20 cellular contexts compared by ENCODE assay signal in the genomic region with DNA sequence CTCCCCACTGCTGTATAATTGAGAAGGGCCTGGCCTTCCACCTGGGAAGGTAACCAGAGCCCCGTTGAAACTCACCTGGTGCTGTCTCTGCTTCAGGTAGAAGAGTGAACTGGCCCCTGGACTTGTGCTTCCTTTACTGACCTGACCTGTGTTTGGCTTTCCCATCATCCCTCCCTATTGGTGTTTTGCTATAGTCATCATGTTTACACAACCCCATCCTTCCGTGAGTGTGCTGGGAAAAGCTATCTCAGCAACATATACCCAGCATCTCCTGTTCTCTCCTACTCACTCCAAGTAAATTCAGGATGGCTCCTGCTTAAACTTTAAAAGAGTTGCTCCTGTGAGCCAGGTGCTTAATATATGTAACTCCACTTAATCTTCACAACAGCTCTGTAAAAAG.
DNase-seq lines count a peak whose midpoint lies in the region; FAIRE-seq and TF ChIP-seq lines count a peak whose summit lies in the region.
"Had no signal": no experiment of that assay in that cellular context is flagged by ENCODE, and none has a peak within 500 bp of the region (broad histone marks: within the 10 kb centered on the region; RNA-seq: fewer than 3 reads in every experiment).

No MANE protein-coding gene starts in this region.

- H3K9me3 Mint-ChIP-seq in chondrocyte (ENCODE audit: low read depth): no peaks in the 10 kb centered on the region

- peaks cover 12 to 16% of the 10 kb centered on the region in 2 donors for H3K4me1 ChIP-seq in thyroid gland

- H3K4me3 Mint-ChIP-seq in chondrocyte (ENCODE audit: unreplicated experiment): no peak overlapping the region
- H3K4me3 Mint-ChIP-seq: CD4-positive, CD25-positive, alpha-beta regulatory T cell had no signal

- TF ChIP-seq POLR2A in thyroid gland (IDR thresholded peaks at IDR 0.05): no peak

- no peak overlapping the region for H3K4me3 ChIP-seq in thyroid gland (replicated peaks in 1 of 3)
- H3K4me3 ChIP-seq: MG63, SJSA1 had no signal

- no peaks in the 10 kb centered on the region for H3K36me3 ChIP-seq in thyroid gland
- H3K36me3 ChIP-seq: MG63, SJSA1 had no signal

- FAIRE-seq in islet of Langerhans (lab: Jason Lieb, UNC): peak; percentile 76
- FAIRE-seq: GM12891, H1 had no signal

- WGBS in thyroid gland, 2 donors: 94 to 95% methylated on average over 2 of the region's 2 CpGs

- no peak overlapping the region for H3K27ac ChIP-seq in thyroid gland
- H3K27ac ChIP-seq: SJSA1 had no signal

- no peaks in the 10 kb centered on the region for H3K27me3 ChIP-seq in thyroid gland
- H3K27me3 ChIP-seq: MG63, SJSA1 had no signal

- intact Hi-C loops in thyroid gland (cut with DNase I): loop anchor here (10.0 kb wide), 1 partner anchor 364 kb away; no protein-coding TSS in a partner anchor

- no peaks in the 10 kb centered on the region for H3K36me3 Mint-ChIP-seq in chondrocyte (ENCODE audit: low read depth)
- H3K36me3 Mint-ChIP-seq: CD4-positive, CD25-positive, alpha-beta regulatory T cell had no signal

- peaks cover 24% of the 10 kb centered on the region for H3K4me1 Mint-ChIP-seq in chondrocyte (ENCODE audit: low read depth)

- TF ChIP-seq CTCF in thyroid gland (IDR thresholded peaks at IDR 0.05) (no peak), chondrocyte (IDR thresholded peaks at IDR 0.05) (no peak)

- H3K27me3 Mint-ChIP-seq in chondrocyte (ENCODE audit: low read depth): no peaks in the 10 kb centered on the region

- no peaks in the 10 kb centered on the region for H3K9me3 ChIP-seq in thyroid gland
- H3K9me3 ChIP-seq: MG63, SJSA1 had no signal

- DNase-seq in DMS53 treated with DMSO at 0.1 percent for 48 hours (lab: John Stamatoyannopoulos, UW; ENCODE audit: unreplicated experiment): peak; percentile 65
- DNase-seq in NCI-H510A treated with DMSO at 0.1 percent for 48 hours (lab: John Stamatoyannopoulos, UW): peak; percentile 58
- DNase-seq in HUDEP-2 (lab: John Stamatoyannopoulos, UW; ENCODE audit: unreplicated experiment in 76 of 76): no peak
- no peak for DNase-seq in NCI-H128 (lab: John Stamatoyannopoulos, UW; ENCODE audit: unreplicated experiment)
- no peak for DNase-seq in thyroid gland
- DNase-seq in chondrocyte (ENCODE audit: low spot score): no peak
- DNase-seq: CD4-positive, CD25-positive, alpha-beta regulatory T cell; DMS 273 treated with DMSO at 0.1 percent for 48 hours; MG63; NCI-H1436; NCI-H2029; NCI-H226; NCI-H524 treated with DMSO at 0.1 percent for 48 hours; NCI-H82; OCI-M1; T-helper 1 cell had no signal

- H3K27ac Mint-ChIP-seq in chondrocyte (ENCODE audit: unreplicated experiment): no peak overlapping the region
- H3K27ac Mint-ChIP-seq: CD4-positive, CD25-positive, alpha-beta regulatory T cell had no signal

Comparison
In these comparisons a context has a peak if more than half of its experiments do, and no peak if none do; other contexts are left out.
1. DNase-seq: peak in DMS53 treated with DMSO at 0.1 percent for 48 hours (single experiment) and NCI-H510A treated with DMSO at 0.1 percent for 48 hours (single experiment); none in HUDEP-2 (0 of 76), NCI-H128 (single experiment), thyroid gland (0 of 2) and chondrocyte (single experiment).